Comparison of ENCODE assay signal across 1 cellular context in genomic region chr5:56161927-56162326, GRCh38.
TF ChIP-seq lines count a peak whose summit lies in the region.

No MANE protein-coding gene starts in this region.

TF ChIP-seq in IMR-90, 13 proteins besides CTCF, POLR2A, EP300 and RAD21 (continued from another document):
- TF ChIP-seq, protein P1, sequence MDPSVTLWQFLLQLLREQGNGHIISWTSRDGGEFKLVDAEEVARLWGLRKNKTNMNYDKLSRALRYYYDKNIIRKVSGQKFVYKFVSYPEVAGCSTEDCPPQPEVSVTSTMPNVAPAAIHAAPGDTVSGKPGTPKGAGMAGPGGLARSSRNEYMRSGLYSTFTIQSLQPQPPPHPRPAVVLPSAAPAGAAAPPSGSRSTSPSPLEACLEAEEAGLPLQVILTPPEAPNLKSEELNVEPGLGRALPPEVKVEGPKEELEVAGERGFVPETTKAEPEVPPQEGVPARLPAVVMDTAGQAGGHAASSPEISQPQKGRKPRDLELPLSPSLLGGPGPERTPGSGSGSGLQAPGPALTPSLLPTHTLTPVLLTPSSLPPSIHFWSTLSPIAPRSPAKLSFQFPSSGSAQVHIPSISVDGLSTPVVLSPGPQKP (IDR thresholded peaks at IDR 0.05; ENCODE audit: borderline replicate concordance, low read depth, low read length), result no peak
- TF ChIP-seq, protein P2, sequence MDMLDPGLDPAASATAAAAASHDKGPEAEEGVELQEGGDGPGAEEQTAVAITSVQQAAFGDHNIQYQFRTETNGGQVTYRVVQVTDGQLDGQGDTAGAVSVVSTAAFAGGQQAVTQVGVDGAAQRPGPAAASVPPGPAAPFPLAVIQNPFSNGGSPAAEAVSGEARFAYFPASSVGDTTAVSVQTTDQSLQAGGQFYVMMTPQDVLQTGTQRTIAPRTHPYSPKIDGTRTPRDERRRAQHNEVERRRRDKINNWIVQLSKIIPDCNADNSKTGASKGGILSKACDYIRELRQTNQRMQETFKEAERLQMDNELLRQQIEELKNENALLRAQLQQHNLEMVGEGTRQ (IDR thresholded peaks at IDR 0.05; ENCODE audit: low read depth, low read length), result no peak
- no peak for TF ChIP-seq MAFK (IDR thresholded peaks at IDR 0.05; ENCODE audit: low read depth, low read length)
